25 cellular contexts compared by ENCODE assay signal in the genomic region with DNA sequence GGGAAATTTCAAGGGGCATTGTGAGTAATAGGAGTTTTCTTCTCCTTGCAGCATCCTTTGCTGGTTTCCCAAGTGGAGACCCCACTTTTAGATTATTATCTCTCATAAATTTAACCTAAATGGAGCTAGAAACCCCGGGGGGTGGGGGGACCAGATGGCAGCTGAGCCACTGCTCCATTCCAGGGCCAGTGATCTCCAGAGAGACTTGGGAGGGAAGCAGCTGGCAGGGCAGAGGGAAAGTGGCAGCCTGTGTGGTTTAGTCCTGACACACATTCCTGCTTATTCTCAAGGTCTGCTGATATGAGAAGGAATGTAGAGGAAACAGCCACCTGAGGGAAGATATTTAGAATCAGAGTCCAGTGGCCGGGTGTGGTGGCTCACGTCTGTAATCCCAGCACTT. TPM values are rescaled to one million over a fixed set of nuclear protein-coding genes. Genes with fewer than 3 reads are reported as not detected.
"Had no signal": no experiment of that assay in that cellular context is flagged by ENCODE, and none has a peak within 500 bp of the region (broad histone marks: within the 10 kb centered on the region; RNA-seq: fewer than 3 reads in every experiment).

No MANE protein-coding gene starts in this region.

- H3K36me3 Mint-ChIP-seq: neural progenitor cell; stimulated activated memory B cell treated with anti-CD40 and anti-IgM and Interleukin-4, amounts not matched to agents 10 μg/mL and 1 μg/mL and 100 μg/mL, for 72 hours had no signal

- H3K4me3 ChIP-seq: gastrocnemius medialis, heart right ventricle, neural progenitor cell, prostate gland, right lobe of liver, testis, upper lobe of right lung had no signal

- H3K4me1 ChIP-seq: gastrocnemius medialis, heart right ventricle, neural progenitor cell, prostate gland, right lobe of liver, testis, upper lobe of right lung had no signal

- H3K4me2 ChIP-seq: neural progenitor cell had no signal

- H3K9me3 Mint-ChIP-seq: activated T-cell treated with anti-CD3 and anti-CD28 coated beads, Interleukin-2, amount 50 U/mL, for 4 hours; dendritic cell treated with granulocyte-macrophage colony-stimulating factor and Interleukin-4, amounts not matched to agents 40 ng/mL and 50 ng/mL, for 4 days; naive thymus-derived CD4-positive, alpha-beta T cell; neural progenitor cell; stimulated activated memory B cell treated with anti-CD40 and anti-IgM and Interleukin-4, amounts not matched to agents 10 μg/mL and 1 μg/mL and 100 μg/mL, for 72 hours; T-helper 1 cell treated with Interleukin-12 subunit alpha and Interleukin-12 subunit beta and Interleukin-4 antibody, amounts not matched to agents 30 μg/mL and 1 μg/mL, for 36 hours had no signal

- ATAC-seq: activated CD4-positive, CD25-positive, alpha-beta regulatory T cell treated with anti-CD3 and anti-CD28 coated beads, Interleukin-2, amount 50 U/mL, for 24 hours; activated T-cell treated with anti-CD3 and anti-CD28 coated beads, Interleukin-2, amount 50 U/mL, for 4 hours; esophagus mucosa; gastrocnemius medialis; heart right ventricle; left ventricle myocardium superior; naive thymus-derived CD4-positive, alpha-beta T cell; right lobe of liver; stimulated activated memory B cell treated with anti-CD40 and anti-IgM and Interleukin-4, amounts not matched to agents 10 μg/mL and 1 μg/mL and 100 μg/mL, for 72 hours; upper lobe of right lung had no signal

- H3K36me3 ChIP-seq: gastrocnemius medialis, heart right ventricle, neural progenitor cell, prostate gland, right lobe of liver, upper lobe of right lung had no signal

- H3K27ac ChIP-seq: gastrocnemius medialis, heart right ventricle, neural progenitor cell, prostate gland, right lobe of liver, testis, upper lobe of right lung had no signal

- H3K9ac ChIP-seq: neural progenitor cell had no signal

- DNase-seq: activated CD4-positive, alpha-beta T cell treated with anti-CD3 and anti-CD28 coated beads, Interleukin-2, amount 50 U/mL, for 1 hour; activated CD8-positive, alpha-beta memory T cell treated with anti-CD3 and anti-CD28 coated beads, Interleukin-2, amount 50 U/mL, for 4 hours; activated naive CD4-positive, alpha-beta T cell treated with anti-CD3 and anti-CD28 coated beads, Interleukin-2, amount 50 U/mL, for 16 hours; activated T-cell treated with anti-CD3 and anti-CD28 coated beads, Interleukin-2, amount 50 U/mL, for 4 hours; effector CD8-positive, alpha-beta T cell; gastrocnemius medialis; heart right ventricle; left ventricle myocardium superior; naive thymus-derived CD4-positive, alpha-beta T cell; right lobe of liver; stimulated activated CD4-positive, alpha-beta T cell treated with anti-CD3 and anti-CD28 coated beads, Interleukin-4, amount 100 ng/mL, for 24 hours; testis; upper lobe of right lung had no signal

- H2AFZ ChIP-seq: neural progenitor cell had no signal

- H3K27ac Mint-ChIP-seq: dendritic cell treated with granulocyte-macrophage colony-stimulating factor and Interleukin-4, amounts not matched to agents 40 ng/mL and 50 ng/mL, for 4 days; naive thymus-derived CD4-positive, alpha-beta T cell; neural progenitor cell; stimulated activated memory B cell treated with anti-CD40 and anti-IgM and Interleukin-4, amounts not matched to agents 10 μg/mL and 1 μg/mL and 100 μg/mL, for 72 hours; T-helper 1 cell treated with Interleukin-12 subunit alpha and Interleukin-12 subunit beta and Interleukin-4 antibody, amounts not matched to agents 30 μg/mL and 1 μg/mL, for 36 hours had no signal

- H3K4me3 Mint-ChIP-seq: activated T-cell treated with anti-CD3 and anti-CD28 coated beads, Interleukin-2, amount 50 U/mL, for 4 hours; dendritic cell treated with granulocyte-macrophage colony-stimulating factor and Interleukin-4, amounts not matched to agents 40 ng/mL and 50 ng/mL, for 4 days; naive thymus-derived CD4-positive, alpha-beta T cell; neural progenitor cell; stimulated activated memory B cell treated with anti-CD40 and anti-IgM and Interleukin-4, amounts not matched to agents 10 μg/mL and 1 μg/mL and 100 μg/mL, for 72 hours; T-helper 1 cell treated with Interleukin-12 subunit alpha and Interleukin-12 subunit beta and Interleukin-4 antibody, amounts not matched to agents 30 μg/mL and 1 μg/mL, for 36 hours had no signal

- H3K9me3 ChIP-seq: gastrocnemius medialis, heart right ventricle, prostate gland, right lobe of liver, testis, upper lobe of right lung had no signal

- H3K27me3 ChIP-seq: right lobe of liver, testis, upper lobe of right lung had no signal

- H3K4me1 Mint-ChIP-seq: naive thymus-derived CD4-positive, alpha-beta T cell; neural progenitor cell; stimulated activated memory B cell treated with anti-CD40 and anti-IgM and Interleukin-4, amounts not matched to agents 10 μg/mL and 1 μg/mL and 100 μg/mL, for 72 hours had no signal

RNA-seq across cellular contexts. Expression of a gene that starts 16.3 kb away (rescaled TPM):
- total RNA-seq: activated T-cell treated with anti-CD3 and anti-CD28 coated beads, Interleukin-2, amount 50 U/mL, for 4 hours; astrocyte; gastrocnemius medialis; mononuclear cell; naive thymus-derived CD4-positive, alpha-beta T cell; osteoblast had no signal

RNA-seq across cellular contexts. Expression of a gene that starts 34.9 kb away (rescaled TPM):
- polyA plus RNA-seq: naive thymus-derived CD4-positive, alpha-beta T cell had no signal

RNA-seq across cellular contexts. Expression of a gene that starts 36.9 kb away (rescaled TPM):
- total RNA-seq: astrocyte; bronchial epithelial cell; chondrocyte; esophagus mucosa; gastrocnemius medialis; heart right ventricle; left ventricle myocardium superior; naive thymus-derived CD4-positive, alpha-beta T cell; osteoblast; prostate gland; upper lobe of right lung had no signal
- polyA plus RNA-seq: naive thymus-derived CD4-positive, alpha-beta T cell had no signal
